8 cellular contexts compared by ENCODE assay signal in the genomic region with DNA sequence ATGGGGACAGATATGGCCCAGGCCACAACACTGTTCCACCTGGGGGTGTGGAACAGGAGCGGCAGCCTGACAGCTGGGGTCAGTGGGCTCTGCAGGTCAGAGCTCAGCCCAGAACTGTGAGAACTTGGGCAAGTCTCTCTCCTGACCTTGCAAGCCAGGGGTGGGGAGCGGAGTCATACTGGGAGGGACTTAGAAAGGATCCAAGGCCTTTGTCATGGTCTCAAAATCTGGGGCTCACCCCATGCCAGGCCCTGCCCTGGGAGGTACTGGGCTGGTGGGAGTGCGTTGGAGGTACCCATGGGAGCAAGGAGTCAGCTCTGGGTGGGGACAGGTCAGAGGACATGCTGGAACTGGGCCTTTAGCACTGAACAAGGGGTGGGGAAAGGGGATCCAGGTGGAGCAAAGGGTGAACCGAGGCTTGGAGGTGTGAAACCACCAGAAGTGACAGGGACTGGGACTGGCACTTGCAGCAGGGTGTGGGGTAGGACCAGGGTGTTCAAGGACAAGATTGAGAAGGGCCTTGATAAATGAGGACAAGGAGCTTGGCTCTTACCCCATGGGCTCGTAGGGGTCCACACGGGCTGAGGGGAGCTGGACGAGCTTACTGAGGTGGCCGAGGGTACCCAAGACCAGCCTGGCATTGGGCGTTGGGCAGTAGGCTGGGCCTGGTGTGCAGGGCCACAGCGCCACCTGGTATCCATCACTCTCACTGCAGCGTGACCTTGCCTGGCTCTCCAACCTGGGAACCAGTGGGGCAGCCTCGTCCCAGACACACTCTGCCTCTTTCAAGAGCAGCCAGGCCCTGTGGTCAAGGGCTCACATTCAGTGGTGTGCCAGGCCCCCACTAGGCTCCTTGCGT. TPM values are rescaled to one million over a fixed set of nuclear protein-coding genes. Genes with fewer than 3 reads are reported as not detected.
DNase-seq lines count a peak whose midpoint lies in the region; ATAC-seq and TF ChIP-seq lines count a peak whose summit lies in the region.

No MANE protein-coding gene starts in this region.

- TF ChIP-seq POLR2A in adrenal gland (IDR thresholded peaks at IDR 0.05): peak in 1 of 2 donors; percentile 40

- H3K4me3 ChIP-seq in AG10803 (ENCODE audit: low read length) (no peak overlapping the region), adrenal gland (no peak overlapping the region), heart right ventricle (no peak overlapping the region)

- H3K4me1 ChIP-seq in adrenal gland (replicated peaks in 1 of 2) (peaks cover 17 to 21% of the 10 kb centered on the region in 2 donors), heart right ventricle (peaks cover 0 to 14% (median 10%) of the 10 kb centered on the region in 9 donors)

- intact Hi-C loops in adrenal gland (cut with DNase I) (loop anchor here (5.0 to 10.0 kb wide), 2 partner anchors 52 to 55 kb away; partner anchors contain the start of gene POLR3H (in 2 of the 2)), heart right ventricle (cut with DNase I) (loop anchor here in 7 of 10 donors (2.0 to 10.0 kb wide), 5 partner anchors 44 to 202 kb away; partner anchors contain the start of gene POLR3H (in 5 of the 7))

- H3K9me3 ChIP-seq in adrenal gland (replicated peaks in 1 of 3) (no peaks in the 10 kb centered on the region), heart right ventricle (no peaks in the 10 kb centered on the region)

- TF ChIP-seq CTCF in AG10803 (conservative IDR thresholded peaks at IDR 0.05; ENCODE audit: low read length) (peak; percentile 72), GM12873 (IDR thresholded peaks at IDR 0.05; ENCODE audit: insufficient read depth, low read depth, low read length, missing control alignments) (peak; percentile 74), adrenal gland (IDR thresholded peaks at IDR 0.05) (peak; percentile 70 to 93 (median 90)), heart right ventricle (IDR thresholded peaks at IDR 0.05) (peak; percentile 39 to 76 (median 71)), progenitor cell of endocrine pancreas (IDR thresholded peaks at IDR 0.05; ENCODE audit: unreplicated experiment) (peak; percentile 73)

- DNase-seq in AG10803 (ENCODE audit: low read depth) (peak; percentile 47), NCI-H82 treated with DMSO at 0.1 percent for 48 hours (lab: John Stamatoyannopoulos, UW; ENCODE audit: unreplicated experiment) (peak; percentile 23), adrenal gland (peak; percentile 73 to 88 (median 84)), heart right ventricle (peak; percentile 34 to 64), progenitor cell of endocrine pancreas (ENCODE audit: low spot score, unreplicated experiment) (peak; percentile 46), ureter (ENCODE audit: low spot score) (no peak)

- H3K27me3 Mint-ChIP-seq in progenitor cell of endocrine pancreas: no peaks in the 10 kb centered on the region

- H3K36me3 Mint-ChIP-seq in progenitor cell of endocrine pancreas (ENCODE audit: insufficient read depth): peaks cover under 1% of the 10 kb centered on the region

- H3K27ac Mint-ChIP-seq in progenitor cell of endocrine pancreas: peak overlapping the region; percentile 67

- H3K27me3 ChIP-seq in adrenal gland (no peaks in the 10 kb centered on the region), heart right ventricle (no peaks in the 10 kb centered on the region)

- H3K4me3 Mint-ChIP-seq in progenitor cell of endocrine pancreas (ENCODE audit: low read depth): no peak overlapping the region

- 25 to 54% (median 32%) methylated on average over 9 to 13 of the region's 13 CpGs for WGBS in adrenal gland, 4 donors
- 48 to 49% methylated on average over 13 of the region's 13 CpGs for WGBS in heart right ventricle, 2 donors

- ATAC-seq in heart right ventricle (peak; percentile 68 to 92 (median 87)), HG03432 (IDR thresholded peaks at IDR 0.05; ENCODE audit: unreplicated experiment) (no peak)

- H3K9me3 Mint-ChIP-seq in progenitor cell of endocrine pancreas (ENCODE audit: low read depth): no peaks in the 10 kb centered on the region

- H3K27ac ChIP-seq in adrenal gland: peak overlapping the region; percentile 18 to 91 (median 84)
- H3K27ac ChIP-seq in heart right ventricle: peak overlapping the region in 9 of 10 donors; percentile 16 to 72 (median 61)

- no peaks in the 10 kb centered on the region for H3K4me1 Mint-ChIP-seq in progenitor cell of endocrine pancreas (ENCODE audit: low read depth)

- H3K36me3 ChIP-seq in adrenal gland (replicated peaks in 1 of 2) (peaks cover 0 to 17% of the 10 kb centered on the region in 2 donors), heart right ventricle (peaks cover 0 to 31% (median 11%) of the 10 kb centered on the region in 9 donors)

RNA-seq across cellular contexts. Expression of gene PMM1, which starts 7.4 kb away (rescaled TPM):
- total RNA-seq in adrenal gland (100 to 1,000 TPM in 1 of 8 donors, 10 to 100 TPM in 7; 49.5 to 105 (median 74.0) TPM), heart right ventricle (10 to 100 TPM; 13.8 to 26.6 (median 21.9) TPM), progenitor cell of endocrine pancreas (46.0 and 51.3 TPM in 2 replicates), ureter (18.7 TPM)
- polyA plus RNA-seq in adrenal gland (10 to 100 TPM; 37.8 to 53.0 (median 43.0) TPM), heart right ventricle (10 to 100 TPM; 18.1 to 43.5 TPM)

RNA-seq across cellular contexts. Expression of gene DESI1, which starts 23.8 kb away (rescaled TPM):
- 10 to 100 TPM; 11.4 to 64.7 (median 29.1) TPM for total RNA-seq in adrenal gland
- 10 to 100 TPM; 47.5 to 82.8 (median 58.7) TPM for polyA plus RNA-seq in adrenal gland
- total RNA-seq in heart right ventricle: 10 to 100 TPM; 27.6 to 49.6 (median 36.0) TPM
- polyA plus RNA-seq in heart right ventricle: 10 to 100 TPM; 22.7 to 73.1 TPM
- total RNA-seq in progenitor cell of endocrine pancreas: 37.4 TPM in 2 replicates
- 38.7 TPM for total RNA-seq in ureter

RNA-seq across cellular contexts. Expression of gene XRCC6, which starts 24.1 kb away (rescaled TPM):
- 100 to 1,000 TPM; 211 to 363 (median 240) TPM for total RNA-seq in adrenal gland
- 100 to 1,000 TPM; 122 to 475 (median 216) TPM for polyA plus RNA-seq in adrenal gland
- total RNA-seq in heart right ventricle: 100 to 1,000 TPM; 152 to 192 (median 181) TPM
- 100 to 1,000 TPM; 103 to 185 TPM for polyA plus RNA-seq in heart right ventricle
- total RNA-seq in progenitor cell of endocrine pancreas: 262 and 272 TPM in 2 replicates
- 209 TPM for total RNA-seq in ureter

RNA-seq across cellular contexts. Expression of gene CSDC2, which starts 36.2 kb away (rescaled TPM):
- 100 to 1,000 TPM in 7 of 8 donors, 10 to 100 TPM in 1; 81.5 to 281 (median 183) TPM for total RNA-seq in adrenal gland
- polyA plus RNA-seq in adrenal gland: 100 to 1,000 TPM in 2 of 3 donors, 1 to 10 TPM in 1; 7.5 to 368 (median 212) TPM
- 100 to 1,000 TPM; 112 to 301 (median 137) TPM for total RNA-seq in heart right ventricle
- 100 to 1,000 TPM; 300 to 410 TPM for polyA plus RNA-seq in heart right ventricle
- total RNA-seq in progenitor cell of endocrine pancreas: 1.7 TPM in 2 replicates
- 1.8 TPM for total RNA-seq in ureter

RNA-seq across cellular contexts. Expression of gene POLR3H, which starts 52.7 kb away (rescaled TPM):
- total RNA-seq in adrenal gland (10 to 100 TPM; 18.7 to 92.6 (median 41.8) TPM), heart right ventricle (10 to 100 TPM; 13.3 to 25.8 (median 16.9) TPM), progenitor cell of endocrine pancreas (43.5 and 44.1 TPM in 2 replicates), ureter (54.2 TPM)
- polyA plus RNA-seq in adrenal gland (10 to 100 TPM; 45.1 to 61.5 (median 53.6) TPM), heart right ventricle (10 to 100 TPM; 24.4 to 34.9 TPM)
